Comparison of ENCODE assay signal across 19 cellular contexts in genomic region chr13:99389520-99390304, GRCh38.
A peak's percentile ranks its signal among the peaks of the same experiment; 100 is the strongest.
DNase-seq lines count a peak whose midpoint lies in the region; ATAC-seq, FAIRE-seq and TF ChIP-seq lines count a peak whose summit lies in the region.
"Had no signal": no experiment of that assay in that cellular context is flagged by ENCODE, and none has a peak within 500 bp of the region (broad histone marks: within the 10 kb centered on the region; RNA-seq: fewer than 3 reads in every experiment).

No MANE protein-coding gene starts in this region.

- no peaks in the 10 kb centered on the region for H3K27me3 Mint-ChIP-seq in stimulated activated naive CD8-positive, alpha-beta T cell treated with anti-CD3 and anti-CD28 coated beads, Interleukin-15, Interleukin-2, amounts not matched to agents 100 ng/mL and 50 ng/mL, for 24 hours
- H3K27me3 Mint-ChIP-seq in activated CD8-positive, alpha-beta T cell treated with anti-CD3 and anti-CD28 coated beads for 36 hours: no peaks in the 10 kb centered on the region
- H3K27me3 Mint-ChIP-seq in naive B cell (no peaks in the 10 kb centered on the region), Calu3 (ENCODE audit: unreplicated experiment) (no peaks in the 10 kb centered on the region)

- CTCF ChIA-PET in activated CD8-positive, alpha-beta T cell treated with anti-CD3 and anti-CD28 coated beads for 36 hours (lab: Charles Lee): interaction anchor here (3.7 to 19.3 kb wide), 4 partner anchors 19 to 120 kb away, joined by 53 to 395 read pairs (median 176); no protein-coding TSS in a partner anchor
- CTCF ChIA-PET in Calu3 (lab: Charles Lee): no interaction called here

- no TSS peak for BruUV-seq in Calu3 (replicated peaks; lab: Mats Ljungman, UMichigan)

- H3K9me3 Mint-ChIP-seq in stimulated activated naive CD8-positive, alpha-beta T cell treated with anti-CD3 and anti-CD28 coated beads, Interleukin-15, Interleukin-2, amounts not matched to agents 100 ng/mL and 50 ng/mL, for 24 hours: no peaks in the 10 kb centered on the region
- H3K9me3 Mint-ChIP-seq in activated CD8-positive, alpha-beta T cell treated with anti-CD3 and anti-CD28 coated beads for 36 hours: no peaks in the 10 kb centered on the region
- H3K9me3 Mint-ChIP-seq in naive B cell: no peaks in the 10 kb centered on the region
- H3K9me3 Mint-ChIP-seq in Calu3 (ENCODE audit: low read depth, unreplicated experiment): no peaks in the 10 kb centered on the region

- no peak for TF ChIP-seq CTCF in activated CD8-positive, alpha-beta T cell treated with anti-CD3 and anti-CD28 coated beads for 36 hours (IDR thresholded peaks at IDR 0.05)
- TF ChIP-seq CTCF in Calu3 (IDR thresholded peaks at IDR 0.05; ENCODE audit: unreplicated experiment): no peak

- POLR2A ChIA-PET in activated CD8-positive, alpha-beta T cell treated with anti-CD3 and anti-CD28 coated beads for 36 hours (lab: Charles Lee): interaction anchor here (0.6 to 4.7 kb wide), 3 partner anchors 36 to 127 kb away, joined by 3 to 30 read pairs (median 4); no protein-coding TSS in a partner anchor

- FAIRE-seq in GM19239 (lab: Jason Lieb, UNC): no peak
- FAIRE-seq: small intestine had no signal

- peaks cover 33% of the 10 kb centered on the region for H3K36me3 Mint-ChIP-seq in stimulated activated naive CD8-positive, alpha-beta T cell treated with anti-CD3 and anti-CD28 coated beads, Interleukin-15, Interleukin-2, amounts not matched to agents 100 ng/mL and 50 ng/mL, for 24 hours (ENCODE audit: low read depth)
- peaks cover 28% of the 10 kb centered on the region for H3K36me3 Mint-ChIP-seq in activated CD8-positive, alpha-beta T cell treated with anti-CD3 and anti-CD28 coated beads for 36 hours (ENCODE audit: low read depth)
- H3K36me3 Mint-ChIP-seq in naive B cell (peaks cover 5 to 7% of the 10 kb centered on the region in 2 donors), Calu3 (ENCODE audit: insufficient read depth, unreplicated experiment) (peaks cover 7% of the 10 kb centered on the region)

- DNase-seq in stimulated activated naive CD8-positive, alpha-beta T cell treated with anti-CD3 and anti-CD28 coated beads, Interleukin-15, Interleukin-2, amounts not matched to agents 100 U/mL and 50 U/mL, for 24 hours: no peak
- no peak for DNase-seq in activated CD8-positive, alpha-beta T cell treated with anti-CD3 and anti-CD28 coated beads for 36 hours
- DNase-seq in naive B cell (no peak), Calu3 (no peak), GM19239 (ENCODE audit: insufficient read length, low spot score) (no peak)
- DNase-seq: activated CD4-positive, CD25-positive, alpha-beta regulatory T cell treated with anti-CD3 and anti-CD28 coated beads, Interleukin-2, amount 50 U/mL, for 72 hours; activated gamma-delta T cell treated with Interleukin-2 at 50 U/mL for 16 hours; cortex of kidney; DMS53; gastrocnemius medialis; HCEC 1CT; left cardiac atrium; NCI-H1048; NCI-H526 treated with DMSO at 0.1 percent for 48 hours; small intestine; stimulated activated CD4-positive, alpha-beta T cell treated with anti-CD3 and anti-CD28 coated beads, Interleukin-4, amount 100 ng/mL, for 4 hours; transverse colon had no signal

- no peak overlapping the region for H3K4me3 Mint-ChIP-seq in stimulated activated naive CD8-positive, alpha-beta T cell treated with anti-CD3 and anti-CD28 coated beads, Interleukin-15, Interleukin-2, amounts not matched to agents 100 ng/mL and 50 ng/mL, for 24 hours
- no peak overlapping the region for H3K4me3 Mint-ChIP-seq in activated CD8-positive, alpha-beta T cell treated with anti-CD3 and anti-CD28 coated beads for 36 hours
- H3K4me3 Mint-ChIP-seq in naive B cell (no peak overlapping the region), Calu3 (ENCODE audit: low read depth, unreplicated experiment) (no peak overlapping the region)

- H3K4me1 Mint-ChIP-seq in stimulated activated naive CD8-positive, alpha-beta T cell treated with anti-CD3 and anti-CD28 coated beads, Interleukin-15, Interleukin-2, amounts not matched to agents 100 ng/mL and 50 ng/mL, for 24 hours (ENCODE audit: low read depth): peaks cover 49% of the 10 kb centered on the region
- peaks cover 46% of the 10 kb centered on the region for H3K4me1 Mint-ChIP-seq in activated CD8-positive, alpha-beta T cell treated with anti-CD3 and anti-CD28 coated beads for 36 hours (ENCODE audit: low read depth)
- H3K4me1 Mint-ChIP-seq in naive B cell: peaks cover 25 to 39% (median 31%) of the 10 kb centered on the region in 3 donors
- no peaks in the 10 kb centered on the region for H3K4me1 Mint-ChIP-seq in Calu3 (ENCODE audit: low read depth, unreplicated experiment)

- peak overlapping the region; percentile 19 for H3K27ac Mint-ChIP-seq in stimulated activated naive CD8-positive, alpha-beta T cell treated with anti-CD3 and anti-CD28 coated beads, Interleukin-15, Interleukin-2, amounts not matched to agents 100 ng/mL and 50 ng/mL, for 24 hours
- H3K27ac Mint-ChIP-seq in activated CD8-positive, alpha-beta T cell treated with anti-CD3 and anti-CD28 coated beads for 36 hours: peak overlapping the region; percentile 47
- H3K27ac Mint-ChIP-seq in naive B cell (peak overlapping the region in 4 of 6 donors; percentile 15 to 100 (median 52)), Calu3 (ENCODE audit: unreplicated experiment) (no peak overlapping the region)

- intact Hi-C loops in activated CD8-positive, alpha-beta T cell treated with anti-CD3 and anti-CD28 coated beads for 36 hours (cut with micrococcal nuclease): no loop called here
- intact Hi-C loops in Calu3 (cut with micrococcal nuclease; ENCODE audit: unreplicated experiment): loop anchor here (5.0 kb wide), 1 partner anchor 48 kb away; no protein-coding TSS in a partner anchor

- no peak for ATAC-seq in stimulated activated naive CD8-positive, alpha-beta T cell treated with anti-CD3 and anti-CD28 coated beads, Interleukin-15, Interleukin-2, amounts not matched to agents 100 U/mL and 50 U/mL, for 24 hours
- ATAC-seq in activated CD8-positive, alpha-beta T cell treated with anti-CD3 and anti-CD28 coated beads for 36 hours: no peak
- ATAC-seq in naive B cell (ENCODE audit: low read depth in 2 of 2) (no peak), GM18498 (IDR thresholded peaks at IDR 0.05; ENCODE audit: unreplicated experiment) (no peak)
- ATAC-seq: left cardiac atrium had no signal
